ENCODE assay signal across 21 cellular contexts in genomic region chr2:28702415-28702859, GRCh38. TPM values are rescaled to one million over a fixed set of nuclear protein-coding genes. Genes with fewer than 3 reads are reported as not detected.
DNase-seq lines count a peak whose midpoint lies in the region; ATAC-seq and TF ChIP-seq lines count a peak whose summit lies in the region.
"Had no signal": no experiment of that assay in that cellular context is flagged by ENCODE, and none has a peak within 500 bp of the region (broad histone marks: within the 10 kb centered on the region; RNA-seq: fewer than 3 reads in every experiment).

No MANE protein-coding gene starts in this region.

- peak overlapping the region; percentile 78 for H2AFZ ChIP-seq in parathyroid adenoma

- peaks cover 5% of the 10 kb centered on the region for H3K36me3 Mint-ChIP-seq in activated naive CD4-positive, alpha-beta T cell treated with anti-CD3 and anti-CD28 coated beads, Interleukin-2, amount 10 ng/mL, durations not matched to agents 7 days and 5 days
- peaks cover 2% of the 10 kb centered on the region for H3K36me3 Mint-ChIP-seq in activated naive CD4-positive, alpha-beta T cell treated with anti-CD3 and anti-CD28 coated beads for 36 hours (ENCODE audit: low read depth)
- H3K36me3 Mint-ChIP-seq: activated naive CD4-positive, alpha-beta T cell treated with anti-CD3 and anti-CD28 coated beads, Interleukin-2, amount 50 U/mL, for 72 hours had no signal

- peak overlapping the region; percentile 78 to 86 for H3K27ac ChIP-seq in right atrium auricular region
- peak overlapping the region; percentile 76 for H3K27ac ChIP-seq in parathyroid adenoma
- H3K27ac ChIP-seq: 22Rv1 had no signal

- H3K27me3 Mint-ChIP-seq in activated naive CD4-positive, alpha-beta T cell treated with anti-CD3 and anti-CD28 coated beads, Interleukin-2, amount 10 ng/mL, durations not matched to agents 7 days and 5 days, result no peaks in the 10 kb centered on the region
- no peaks in the 10 kb centered on the region for H3K27me3 Mint-ChIP-seq in activated naive CD4-positive, alpha-beta T cell treated with anti-CD3 and anti-CD28 coated beads for 36 hours (ENCODE audit: low read depth)
- H3K27me3 Mint-ChIP-seq: CD4-positive, alpha-beta T cell had no signal

- no peak overlapping the region for H3K4me3 Mint-ChIP-seq in activated naive CD4-positive, alpha-beta T cell treated with anti-CD3 and anti-CD28 coated beads, Interleukin-2, amount 10 ng/mL, durations not matched to agents 7 days and 5 days
- H3K4me3 Mint-ChIP-seq in activated naive CD4-positive, alpha-beta T cell treated with anti-CD3 and anti-CD28 coated beads for 36 hours, result no peak overlapping the region
- H3K4me3 Mint-ChIP-seq: CD4-positive, alpha-beta T cell had no signal

- DNase-seq in activated naive CD4-positive, alpha-beta T cell treated with anti-CD3 and anti-CD28 coated beads, Interleukin-2, amount 10 ng/mL, durations not matched to agents 7 days and 5 days, result no peak
- no peak for DNase-seq in activated naive CD4-positive, alpha-beta T cell treated with anti-CD3 and anti-CD28 coated beads for 36 hours
- no peak for DNase-seq in right atrium auricular region (ENCODE audit: low spot score)
- DNase-seq in ureter (ENCODE audit: low spot score), result peak; percentile 54
- DNase-seq in NCI-H1092 (lab: John Stamatoyannopoulos, UW), result no peak
- DNase-seq: activated CD4-positive, alpha-beta T cell treated with anti-CD3 and anti-CD28 coated beads for 4 hours; activated CD8-positive, alpha-beta memory T cell treated with anti-CD3 and anti-CD28 coated beads, Interleukin-2, amount 50 U/mL, for 48 hours; CD4-positive, alpha-beta T cell; central memory CD4-positive, alpha-beta T cell; glutamatergic neuron; MM.1S; NCI-H1930; NCI-H524; retina; stimulated activated CD4-positive, alpha-beta T cell treated with anti-CD3 and anti-CD28 coated beads, Interleukin-2, amount 100 ng/mL, for 48 hours; T1000 had no signal

- no peak overlapping the region for H3K4me3 ChIP-seq in right atrium auricular region
- H3K4me3 ChIP-seq in parathyroid adenoma (ENCODE audit: low read depth, low read length), result no peak overlapping the region

- TF ChIP-seq CTCF in right atrium auricular region (IDR thresholded peaks at IDR 0.05) (no peak), parathyroid adenoma (IDR thresholded peaks at IDR 0.05) (no peak)

- H3K4me2 ChIP-seq in parathyroid adenoma (ENCODE audit: low read length), result no peak overlapping the region

- H3K79me2 ChIP-seq in parathyroid adenoma, result no peaks in the 10 kb centered on the region

- H3K4me1 Mint-ChIP-seq in activated naive CD4-positive, alpha-beta T cell treated with anti-CD3 and anti-CD28 coated beads, Interleukin-2, amount 10 ng/mL, durations not matched to agents 7 days and 5 days, result peaks cover 10% of the 10 kb centered on the region
- H3K4me1 Mint-ChIP-seq in activated naive CD4-positive, alpha-beta T cell treated with anti-CD3 and anti-CD28 coated beads for 36 hours (ENCODE audit: low read depth), result no peaks in the 10 kb centered on the region

- intact Hi-C loops in activated naive CD4-positive, alpha-beta T cell treated with anti-CD3 and anti-CD28 coated beads for 36 hours (cut with micrococcal nuclease), result no loop called here

- H3K9ac ChIP-seq in parathyroid adenoma, result no peak overlapping the region

- H3K27ac Mint-ChIP-seq in activated naive CD4-positive, alpha-beta T cell treated with anti-CD3 and anti-CD28 coated beads, Interleukin-2, amount 10 ng/mL, durations not matched to agents 7 days and 5 days, result peak overlapping the region; percentile 47
- H3K27ac Mint-ChIP-seq in activated naive CD4-positive, alpha-beta T cell treated with anti-CD3 and anti-CD28 coated beads for 36 hours, result no peak overlapping the region
- H3K27ac Mint-ChIP-seq: CD4-positive, alpha-beta T cell had no signal

- H3K36me3 ChIP-seq in right atrium auricular region (no peaks in the 10 kb centered on the region), parathyroid adenoma (ENCODE audit: control insufficient read depth, insufficient read depth, low read length) (no peaks in the 10 kb centered on the region)

- H3K4me1 ChIP-seq in right atrium auricular region, result peaks cover 0 to 5% of the 10 kb centered on the region in 2 donors
- peaks cover 22% of the 10 kb centered on the region for H3K4me1 ChIP-seq in parathyroid adenoma

- H3K9me3 ChIP-seq in right atrium auricular region (peaks cover 0 to 4% of the 10 kb centered on the region in 2 donors), parathyroid adenoma (ENCODE audit: control insufficient read depth, low read length) (no peaks in the 10 kb centered on the region)

- peaks cover 18% of the 10 kb centered on the region for H3K9me3 Mint-ChIP-seq in activated naive CD4-positive, alpha-beta T cell treated with anti-CD3 and anti-CD28 coated beads, Interleukin-2, amount 10 ng/mL, durations not matched to agents 7 days and 5 days
- H3K9me3 Mint-ChIP-seq in activated naive CD4-positive, alpha-beta T cell treated with anti-CD3 and anti-CD28 coated beads for 36 hours, result peaks cover 12% of the 10 kb centered on the region

- no peak for ATAC-seq in GM21360 (IDR thresholded peaks at IDR 0.05; ENCODE audit: unreplicated experiment)
- ATAC-seq in HG02798 (IDR thresholded peaks at IDR 0.05; ENCODE audit: poor library complexity, unreplicated experiment), result no peak
- ATAC-seq: activated naive CD4-positive, alpha-beta T cell treated with anti-CD3 and anti-CD28 coated beads, Interleukin-2, amount 50 U/mL, for 72 hours had no signal

- CTCF ChIA-PET in activated naive CD4-positive, alpha-beta T cell treated with anti-CD3 and anti-CD28 coated beads, Interleukin-2, amount 10 ng/mL, durations not matched to agents 7 days and 5 days (lab: Charles Lee), result interaction anchor here (0.6 to 1.2 kb wide), 2 partner anchors 19 to 108 kb away, joined by 3 read pairs; no protein-coding TSS in a partner anchor
- CTCF ChIA-PET in activated naive CD4-positive, alpha-beta T cell treated with anti-CD3 and anti-CD28 coated beads for 36 hours (lab: Charles Lee), result no interaction called here

- H3K27me3 ChIP-seq in right atrium auricular region (no peaks in the 10 kb centered on the region), parathyroid adenoma (ENCODE audit: control insufficient read depth, insufficient read depth, low read length) (no peaks in the 10 kb centered on the region)

RNA-seq across cellular contexts. Expression of gene PPP1CB, which starts 49.2 kb away (rescaled TPM):
- total RNA-seq in activated naive CD4-positive, alpha-beta T cell treated with anti-CD3 and anti-CD28 coated beads for 36 hours, result 100 to 1,000 TPM; 235 to 239 TPM
- total RNA-seq in right atrium auricular region (100 to 1,000 TPM; 185 to 213 TPM), ureter (373 TPM)
